1 cellular context compared by ENCODE assay signal in the genomic region with DNA sequence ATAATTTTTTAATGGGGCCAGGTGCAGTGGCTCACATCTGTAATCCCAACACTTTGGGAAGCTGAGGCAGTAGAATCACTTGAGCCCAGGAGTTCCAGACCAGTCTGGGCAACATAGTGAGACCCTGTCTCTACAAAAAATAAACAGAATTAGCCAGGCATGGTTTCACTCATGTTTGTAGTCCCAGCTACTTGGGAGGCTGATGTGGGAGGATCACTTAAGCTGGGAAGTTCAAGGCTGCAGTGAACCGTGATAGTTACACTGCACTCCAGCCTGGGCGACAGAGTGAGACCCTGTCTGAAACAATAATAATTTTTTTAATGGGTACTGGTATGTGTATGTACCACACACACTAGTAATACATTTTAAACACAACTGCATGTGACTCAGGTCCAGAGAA.
TF ChIP-seq lines count a peak whose summit lies in the region.

No MANE protein-coding gene starts in this region.

TF ChIP-seq in K562, 482 proteins besides CTCF, POLR2A, EP300 and RAD21:
- TF ChIP-seq, protein P1, sequence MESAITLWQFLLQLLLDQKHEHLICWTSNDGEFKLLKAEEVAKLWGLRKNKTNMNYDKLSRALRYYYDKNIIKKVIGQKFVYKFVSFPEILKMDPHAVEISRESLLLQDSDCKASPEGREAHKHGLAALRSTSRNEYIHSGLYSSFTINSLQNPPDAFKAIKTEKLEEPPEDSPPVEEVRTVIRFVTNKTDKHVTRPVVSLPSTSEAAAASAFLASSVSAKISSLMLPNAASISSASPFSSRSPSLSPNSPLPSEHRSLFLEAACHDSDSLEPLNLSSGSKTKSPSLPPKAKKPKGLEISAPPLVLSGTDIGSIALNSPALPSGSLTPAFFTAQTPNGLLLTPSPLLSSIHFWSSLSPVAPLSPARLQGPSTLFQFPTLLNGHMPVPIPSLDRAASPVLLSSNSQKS (CRISPR knock-in tag; IDR thresholded peaks at IDR 0.05) = no peak
- TF ChIP-seq SUPT5H (IDR thresholded peaks at IDR 0.05) = no peak
- TF ChIP-seq, protein P2, sequence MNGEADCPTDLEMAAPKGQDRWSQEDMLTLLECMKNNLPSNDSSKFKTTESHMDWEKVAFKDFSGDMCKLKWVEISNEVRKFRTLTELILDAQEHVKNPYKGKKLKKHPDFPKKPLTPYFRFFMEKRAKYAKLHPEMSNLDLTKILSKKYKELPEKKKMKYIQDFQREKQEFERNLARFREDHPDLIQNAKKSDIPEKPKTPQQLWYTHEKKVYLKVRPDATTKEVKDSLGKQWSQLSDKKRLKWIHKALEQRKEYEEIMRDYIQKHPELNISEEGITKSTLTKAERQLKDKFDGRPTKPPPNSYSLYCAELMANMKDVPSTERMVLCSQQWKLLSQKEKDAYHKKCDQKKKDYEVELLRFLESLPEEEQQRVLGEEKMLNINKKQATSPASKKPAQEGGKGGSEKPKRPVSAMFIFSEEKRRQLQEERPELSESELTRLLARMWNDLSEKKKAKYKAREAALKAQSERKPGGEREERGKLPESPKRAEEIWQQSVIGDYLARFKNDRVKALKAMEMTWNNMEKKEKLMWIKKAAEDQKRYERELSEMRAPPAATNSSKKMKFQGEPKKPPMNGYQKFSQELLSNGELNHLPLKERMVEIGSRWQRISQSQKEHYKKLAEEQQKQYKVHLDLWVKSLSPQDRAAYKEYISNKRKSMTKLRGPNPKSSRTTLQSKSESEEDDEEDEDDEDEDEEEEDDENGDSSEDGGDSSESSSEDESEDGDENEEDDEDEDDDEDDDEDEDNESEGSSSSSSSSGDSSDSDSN (IDR thresholded peaks at IDR 0.05; ENCODE audit: borderline replicate concordance in 1 of 2, low read depth in 2 of 2, low read length in 2 of 2) = no peak
- no peak for TF ChIP-seq SRSF7 (optimal IDR thresholded peaks at IDR 0.05; ENCODE audit: low read depth, low read length)
- TF ChIP-seq ZNF121 (CRISPR knock-in tag; conservative IDR thresholded peaks at IDR 0.05) = peak; percentile 59; the same call in 1 of the 2 replicates
- TF ChIP-seq, protein P3, sequence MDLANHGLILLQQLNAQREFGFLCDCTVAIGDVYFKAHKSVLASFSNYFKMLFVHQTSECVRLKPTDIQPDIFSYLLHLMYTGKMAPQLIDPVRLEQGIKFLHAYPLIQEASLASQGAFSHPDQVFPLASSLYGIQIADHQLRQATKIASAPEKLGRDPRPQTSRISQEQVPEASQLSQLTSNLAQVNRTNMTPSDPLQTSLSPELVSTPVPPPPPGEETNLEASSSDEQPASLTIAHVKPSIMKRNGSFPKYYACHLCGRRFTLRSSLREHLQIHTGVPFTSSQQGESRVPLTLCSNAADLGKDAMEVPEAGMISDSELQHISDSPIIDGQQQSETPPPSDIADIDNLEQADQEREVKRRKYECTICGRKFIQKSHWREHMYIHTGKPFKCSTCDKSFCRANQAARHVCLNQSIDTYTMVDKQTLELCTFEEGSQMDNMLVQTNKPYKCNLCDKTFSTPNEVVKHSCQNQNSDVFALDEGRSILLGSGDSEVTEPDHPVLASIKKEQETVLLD (IDR thresholded peaks at IDR 0.05) = no peak
- 0 out of 2 replicates have a peak, but pooled peaks have one; percentile 16 for TF ChIP-seq CXXC5 (CRISPR knock-in tag; IDR thresholded peaks at IDR 0.05)
- TF ChIP-seq FOXK1 (CRISPR knock-in tag; IDR thresholded peaks at IDR 0.05; ENCODE audit: borderline replicate concordance) = no peak
- TF ChIP-seq RBM39 (optimal IDR thresholded peaks at IDR 0.05; ENCODE audit: low read depth, low read length) = no peak
- no peak for TF ChIP-seq HDAC3 (IDR thresholded peaks at IDR 0.05; ENCODE audit: borderline replicate concordance, partially characterized antibody)
- TF ChIP-seq SRSF3 (IDR thresholded peaks at IDR 0.05; ENCODE audit: insufficient read depth, low read length) = no peak
- TF ChIP-seq ZNF134 (CRISPR knock-in tag; conservative IDR thresholded peaks at IDR 0.05) = no peak
- TF ChIP-seq ZBTB1 (CRISPR knock-in tag; IDR thresholded peaks at IDR 0.05; ENCODE audit: borderline replicate concordance, low read depth) = no peak
- TF ChIP-seq GTF2F1 (IDR thresholded peaks at IDR 0.05; ENCODE audit: low read depth, low read length) = no peak
- no peak for TF ChIP-seq GABPB2 (CRISPR knock-in tag; conservative IDR thresholded peaks at IDR 0.05)
